17 cellular contexts compared by ENCODE assay signal in the genomic region with DNA sequence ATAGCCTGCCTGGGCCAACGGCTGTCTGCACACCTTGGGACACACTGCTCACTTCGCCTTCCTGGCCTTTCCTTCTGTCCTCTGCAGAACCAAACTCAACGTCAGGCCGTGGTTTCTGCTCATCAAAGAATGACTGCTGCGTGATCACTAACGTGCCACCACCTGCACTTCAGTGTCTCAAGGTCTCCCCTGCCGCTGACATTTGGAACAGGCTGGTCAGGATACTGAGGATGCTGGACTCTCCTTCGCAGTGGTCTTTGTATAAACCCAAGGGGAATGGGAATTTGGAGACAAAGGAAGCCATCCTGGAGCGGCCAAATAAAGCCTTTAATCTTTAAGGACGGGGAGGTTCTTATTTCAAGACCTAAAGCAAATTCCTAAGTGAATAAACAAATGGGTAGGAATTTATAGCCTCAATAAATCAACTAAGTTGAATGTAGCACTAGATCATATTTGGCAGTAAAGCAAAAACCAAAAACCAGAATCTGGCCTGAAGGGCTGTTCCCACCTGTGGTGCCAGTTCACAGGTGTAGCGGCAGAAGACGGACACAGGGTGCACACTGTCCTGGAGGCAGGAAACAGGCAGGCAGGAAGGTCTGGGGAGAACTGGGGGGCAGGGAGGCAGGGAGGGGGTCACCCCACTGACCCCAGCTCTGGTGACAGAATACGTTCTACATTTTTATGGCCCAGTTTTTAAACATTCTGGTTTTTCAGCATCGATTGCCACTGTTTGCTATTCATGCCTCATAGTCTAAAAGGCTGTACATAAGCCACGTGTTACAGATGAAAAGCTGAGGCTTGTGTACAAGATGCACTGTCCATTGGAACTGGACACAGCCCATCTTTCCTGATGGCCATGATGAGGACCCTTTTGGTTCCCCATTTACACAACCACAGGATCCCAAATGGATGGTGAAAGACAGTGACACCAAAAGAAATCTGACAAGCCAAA. TPM values are rescaled to one million over a fixed set of nuclear protein-coding genes. Genes with fewer than 3 reads are reported as not detected.
DNase-seq lines count a peak whose midpoint lies in the region; ATAC-seq and TF ChIP-seq lines count a peak whose summit lies in the region.
"Had no signal": no experiment of that assay in that cellular context is flagged by ENCODE, and none has a peak within 500 bp of the region (broad histone marks: within the 10 kb centered on the region; RNA-seq: fewer than 3 reads in every experiment).

No MANE protein-coding gene starts in this region.

- H3K9me3 ChIP-seq in H9 (ENCODE audit: control insufficient read depth, low read depth, low read length) (no peaks in the 10 kb centered on the region), PC-9 (ENCODE audit: insufficient read depth, low read depth) (no peaks in the 10 kb centered on the region), prostate gland (no peaks in the 10 kb centered on the region)
- H3K9me3 ChIP-seq: lower lobe of right lung had no signal

- peaks cover 9% of the 10 kb centered on the region; the same call in 1 of the 2 replicates for H3K79me2 ChIP-seq in H9 (ENCODE audit: insufficient read depth, low read length)
- H3K79me2 ChIP-seq in PC-9 (ENCODE audit: low read depth), result peaks cover 33% of the 10 kb centered on the region

- H3K27ac Mint-ChIP-seq in H9 (peak overlapping the region; percentile 83 to 98 (median 87)), glutamatergic neuron (ENCODE audit: unreplicated experiment) (peak overlapping the region; percentile 14)
- H3K27ac Mint-ChIP-seq in stimulated activated effector memory CD8-positive, alpha-beta T cell treated with anti-CD3 and anti-CD28 coated beads, Interleukin-12 subunit alpha, Interleukin-12 subunit beta, amount 100 ng/mL, for 72 hours, result no peak overlapping the region
- H3K27ac Mint-ChIP-seq: activated CD8-positive, alpha-beta T cell treated with anti-CD3 and anti-CD28 coated beads, Interleukin-2, amount 10 ng/mL, durations not matched to agents 7 days and 5 days; activated T-helper 17 cell treated with anti-CD3 and anti-CD28 coated beads, Interleukin-2, amount 50 U/mL, for 72 hours had no signal

- BruUV-seq in PC-9 (replicated peaks; lab: Mats Ljungman, UMichigan), result no TSS peak

- H2AFZ ChIP-seq in H9 (ENCODE audit: low read length) (no peak overlapping the region), PC-9 (no peak overlapping the region)

- H3K4me3 Mint-ChIP-seq in H9 (peak overlapping the region in 1 of 2 experiments; percentile 10; a peak in 2 of 5 replicates), glutamatergic neuron (ENCODE audit: unreplicated experiment) (peak overlapping the region; percentile 53)
- no peak overlapping the region for H3K4me3 Mint-ChIP-seq in stimulated activated effector memory CD8-positive, alpha-beta T cell treated with anti-CD3 and anti-CD28 coated beads, Interleukin-12 subunit alpha, Interleukin-12 subunit beta, amount 100 ng/mL, for 72 hours
- H3K4me3 Mint-ChIP-seq: activated CD8-positive, alpha-beta T cell treated with anti-CD3 and anti-CD28 coated beads, Interleukin-2, amount 10 ng/mL, durations not matched to agents 7 days and 5 days; activated T-helper 17 cell treated with anti-CD3 and anti-CD28 coated beads, Interleukin-2, amount 50 U/mL, for 72 hours had no signal

- intact Hi-C loops in PC-9 (cut with micrococcal nuclease; ENCODE audit: unreplicated experiment) (no loop called here), prostate gland (cut with DNase I) (no loop called here)

- no CpG with 5 or more reads among the region's 15 CpGs for WGBS in H9 (ENCODE audit: extremely low coverage, insufficient read length, low lambda C conversion rate)
- WGBS in prostate gland, result 28% methylated on average over 15 of the region's 15 CpGs

- no peak for TF ChIP-seq POLR2A in prostate gland (IDR thresholded peaks at IDR 0.05)

- H3K23me2 ChIP-seq in H9 (ENCODE audit: insufficient read length, low read depth, low read length, poor library complexity, severe bottlenecking), result no peaks in the 10 kb centered on the region

- H2AK5ac ChIP-seq in H9 (ENCODE audit: insufficient read length, low read length), result no peak overlapping the region

- H3K56ac ChIP-seq in H9 (ENCODE audit: insufficient read length, low read depth, low read length), result peak overlapping the region; percentile 95

- peak overlapping the region; percentile 51 for H3K27ac ChIP-seq in H9 (ENCODE audit: insufficient read length, low read depth, low read length)
- H3K27ac ChIP-seq in PC-9, result no peak overlapping the region
- H3K27ac ChIP-seq in prostate gland, result peak overlapping the region; percentile 38 to 48
- H3K27ac ChIP-seq: lower lobe of right lung, SK-N-MC had no signal

- H3K27me3 ChIP-seq in H9 (ENCODE audit: insufficient read depth, low read length), result no peaks in the 10 kb centered on the region
- no peaks in the 10 kb centered on the region for H3K27me3 ChIP-seq in PC-9 (ENCODE audit: insufficient read depth, low read depth)
- H3K27me3 ChIP-seq in prostate gland (replicated peaks; ENCODE audit: insufficient read depth), result no peaks in the 10 kb centered on the region

- peak overlapping the region; percentile 86 for H2BK5ac ChIP-seq in H9 (ENCODE audit: insufficient read length, low read length)

- H3K4me1 Mint-ChIP-seq in H9 (peaks cover 65% of the 10 kb centered on the region in 2 experiments), glutamatergic neuron (ENCODE audit: low read depth, unreplicated experiment) (peaks cover 41% of the 10 kb centered on the region)
- H3K4me1 Mint-ChIP-seq in stimulated activated effector memory CD8-positive, alpha-beta T cell treated with anti-CD3 and anti-CD28 coated beads, Interleukin-12 subunit alpha, Interleukin-12 subunit beta, amount 100 ng/mL, for 72 hours, result peaks cover 39% of the 10 kb centered on the region

- H3K27me3 Mint-ChIP-seq in H9 (ENCODE audit: low read depth) (no peaks in the 10 kb centered on the region), glutamatergic neuron (ENCODE audit: unreplicated experiment) (peaks cover 11% of the 10 kb centered on the region)
- H3K27me3 Mint-ChIP-seq: activated T-helper 17 cell treated with anti-CD3 and anti-CD28 coated beads, Interleukin-2, amount 50 U/mL, for 72 hours had no signal

- DNase-seq in H9 (no peak), PC-9 (peak in 1 of 2 experiments; percentile 87), glutamatergic neuron (no peak), prostate gland (ENCODE audit: low spot score) (peak; percentile 46), foreskin melanocyte (no peak)
- no peak for DNase-seq in stimulated activated effector memory CD8-positive, alpha-beta T cell treated with anti-CD3 and anti-CD28 coated beads, Interleukin-12 subunit alpha, Interleukin-12 subunit beta, amount 100 ng/mL, for 72 hours (ENCODE audit: low spot score in 2 of 2)
- DNase-seq: activated CD8-positive, alpha-beta T cell treated with anti-CD3 and anti-CD28 coated beads, Interleukin-2, amount 10 ng/mL, durations not matched to agents 7 days and 5 days; anterior cingulate cortex; dermis blood vessel endothelial cell; lower lobe of right lung; NCI-H1092 treated with DMSO at 0.1 percent for 48 hours; NCI-H2171 treated with DMSO at 0.1 percent for 48 hours; stimulated activated CD4-positive, alpha-beta T cell treated with anti-CD3 and anti-CD28 coated beads, Interleukin-4, amount 100 ng/mL, for 4 hours had no signal

- H3K36me3 ChIP-seq in PC-9 (ENCODE audit: low read depth) (no peaks in the 10 kb centered on the region), prostate gland (no peaks in the 10 kb centered on the region)
- H3K36me3 ChIP-seq: lower lobe of right lung had no signal

- no peak overlapping the region for H2BK120ac ChIP-seq in H9 (ENCODE audit: low read depth, low read length, poor library complexity, severe bottlenecking)

- H3K4me3 ChIP-seq in PC-9 (no peak overlapping the region), prostate gland (no peak overlapping the region)
- H3K4me3 ChIP-seq: lower lobe of right lung, SK-N-MC had no signal

- no peak overlapping the region for H2BK20ac ChIP-seq in H9 (ENCODE audit: low read depth, low read length, poor library complexity, severe bottlenecking)

- H3K79me1 ChIP-seq in H9 (ENCODE audit: insufficient read depth, low read depth, low read length, poor library complexity, severe bottlenecking), result peaks cover 12% of the 10 kb centered on the region

- H3K4me2 ChIP-seq in H9 (ENCODE audit: insufficient read depth, insufficient read length, low read length), result peak overlapping the region; percentile 10
- H3K4me2 ChIP-seq in PC-9, result 0 out of 2 replicates have a peak overlapping the region, but pooled peaks have one; percentile 13

- CTCF ChIA-PET in PC-9 (lab: Charles Lee), result no interaction called here

- H3K9ac ChIP-seq in H9 (ENCODE audit: extremely low read depth, insufficient read length, low read length), result peak overlapping the region; percentile 7

- POLR2A ChIA-PET in PC-9 (lab: Charles Lee; ENCODE audit: unreplicated experiment), result no interaction called here

- H3K14ac ChIP-seq in H9 (ENCODE audit: insufficient read depth, low read length), result peak overlapping the region; percentile 63

- H3F3A ChIP-seq in PC-9 (ENCODE audit: insufficient read depth, low read depth), result 0 out of 2 replicates have a peak, but pooled peaks cover 6% of the 10 kb centered on the region

- H4K8ac ChIP-seq in H9 (replicated peaks; ENCODE audit: insufficient read length, low read depth, low read length), result no peak overlapping the region

- peak overlapping the region; percentile 76 for H3K23ac ChIP-seq in H9 (ENCODE audit: insufficient read length, low read depth, low read length)

- no peak overlapping the region for H3T11ph ChIP-seq in H9 (ENCODE audit: low read length)

- peak overlapping the region; percentile 15 for H2BK12ac ChIP-seq in H9 (ENCODE audit: insufficient read length, low read depth, low read length)

- H3K9me3 Mint-ChIP-seq in H9 (peaks cover 0 to 6% of the 10 kb centered on the region in 2 experiments; a peak in 2 of 5 replicates), glutamatergic neuron (ENCODE audit: unreplicated experiment) (peaks cover 14% of the 10 kb centered on the region)
- no peaks in the 10 kb centered on the region for H3K9me3 Mint-ChIP-seq in stimulated activated effector memory CD8-positive, alpha-beta T cell treated with anti-CD3 and anti-CD28 coated beads, Interleukin-12 subunit alpha, Interleukin-12 subunit beta, amount 100 ng/mL, for 72 hours
- H3K9me3 Mint-ChIP-seq: activated T-helper 17 cell treated with anti-CD3 and anti-CD28 coated beads, Interleukin-2, amount 50 U/mL, for 72 hours had no signal

- peaks cover 2 to 13% (median 11%) of the 10 kb centered on the region in 3 experiments; a peak in 5 of 7 replicates for H3K36me3 Mint-ChIP-seq in H9 (ENCODE audit: insufficient read depth in 1 of 3, low read depth in 3 of 3)
- H3K36me3 Mint-ChIP-seq in glutamatergic neuron (ENCODE audit: unreplicated experiment), result peaks cover 6% of the 10 kb centered on the region
- H3K36me3 Mint-ChIP-seq in stimulated activated effector memory CD8-positive, alpha-beta T cell treated with anti-CD3 and anti-CD28 coated beads, Interleukin-12 subunit alpha, Interleukin-12 subunit beta, amount 100 ng/mL, for 72 hours, result no peaks in the 10 kb centered on the region

- H4K5ac ChIP-seq in H9 (ENCODE audit: insufficient read length, low read depth, low read length), result peak overlapping the region; percentile 76

- peak overlapping the region; percentile 85 for H3K18ac ChIP-seq in H9 (ENCODE audit: insufficient read length, low read depth, low read length)

- H3K4ac ChIP-seq in H9 (ENCODE audit: low read depth, low read length), result no peak overlapping the region

- H4K91ac ChIP-seq in H9 (ENCODE audit: insufficient read length, low read depth, low read length), result no peak overlapping the region

- ATAC-seq in HG02678 (IDR thresholded peaks at IDR 0.05; ENCODE audit: unreplicated experiment) (no peak), GM21390 (IDR thresholded peaks at IDR 0.05; ENCODE audit: unreplicated experiment) (no peak)
- no peak for ATAC-seq in stimulated activated effector memory CD8-positive, alpha-beta T cell treated with anti-CD3 and anti-CD28 coated beads, Interleukin-12 subunit alpha, Interleukin-12 subunit beta, amount 100 ng/mL, for 72 hours
- ATAC-seq: activated CD8-positive, alpha-beta T cell treated with anti-CD3 and anti-CD28 coated beads, Interleukin-2, amount 10 ng/mL, durations not matched to agents 7 days and 5 days; activated T-helper 17 cell treated with anti-CD3 and anti-CD28 coated beads, Interleukin-2, amount 50 U/mL, for 72 hours; lower lobe of right lung had no signal

- TF ChIP-seq CTCF in H9 (conservative IDR thresholded peaks at IDR 0.05), result no peak
- no peak for TF ChIP-seq CTCF in PC-9 (conservative IDR thresholded peaks at IDR 0.05)
- no peak for TF ChIP-seq CTCF in glutamatergic neuron (IDR thresholded peaks at IDR 0.05; ENCODE audit: partially characterized antibody, unreplicated experiment)
- no peak for TF ChIP-seq CTCF in prostate gland (IDR thresholded peaks at IDR 0.05)

- H3K9me2 ChIP-seq in PC-9 (ENCODE audit: insufficient read depth), result no peaks in the 10 kb centered on the region; the same call in 1 of the 2 replicates

- H3K4me1 ChIP-seq in H9 (ENCODE audit: insufficient read depth, low read length) (peaks cover 33% of the 10 kb centered on the region), PC-9 (replicated peaks; ENCODE audit: insufficient read depth) (peaks cover 17% of the 10 kb centered on the region), prostate gland (replicated peaks) (peaks cover 4% of the 10 kb centered on the region)

- H2BK15ac ChIP-seq in H9 (ENCODE audit: low read depth, low read length), result no peak overlapping the region

- H4K20me1 ChIP-seq in H9 (ENCODE audit: control insufficient read depth, insufficient read depth, insufficient read length) (no peaks in the 10 kb centered on the region), PC-9 (ENCODE audit: insufficient read depth) (0 out of 2 replicates have a peak, but pooled peaks cover 5% of the 10 kb centered on the region)

RNA-seq across cellular contexts. Expression of a gene that starts 36.6 kb away (rescaled TPM):
- total RNA-seq in H9 (2021), result 54.4 and 56.6 TPM in 2 replicates
- total RNA-seq in PC-9 (2021), result 60.1 and 72.6 TPM in 2 replicates
- 101 TPM for total RNA-seq in glutamatergic neuron (ENCODE audit: unreplicated experiment)
- 10 to 100 TPM; 70.1 to 84.7 TPM for total RNA-seq in prostate gland

RNA-seq across cellular contexts. Expression of a gene that starts 53.4 kb away (rescaled TPM):
- 74.3 and 74.5 TPM in 2 replicates for total RNA-seq in H9 (2021)
- 26.6 and 27.8 TPM in 2 replicates for total RNA-seq in PC-9 (2021)
- 5.3 TPM for total RNA-seq in glutamatergic neuron (ENCODE audit: unreplicated experiment)
- total RNA-seq in prostate gland, result 1 to 10 TPM; 2.2 to 6.0 TPM
